18 cellular contexts compared by ENCODE assay signal in the genomic region with DNA sequence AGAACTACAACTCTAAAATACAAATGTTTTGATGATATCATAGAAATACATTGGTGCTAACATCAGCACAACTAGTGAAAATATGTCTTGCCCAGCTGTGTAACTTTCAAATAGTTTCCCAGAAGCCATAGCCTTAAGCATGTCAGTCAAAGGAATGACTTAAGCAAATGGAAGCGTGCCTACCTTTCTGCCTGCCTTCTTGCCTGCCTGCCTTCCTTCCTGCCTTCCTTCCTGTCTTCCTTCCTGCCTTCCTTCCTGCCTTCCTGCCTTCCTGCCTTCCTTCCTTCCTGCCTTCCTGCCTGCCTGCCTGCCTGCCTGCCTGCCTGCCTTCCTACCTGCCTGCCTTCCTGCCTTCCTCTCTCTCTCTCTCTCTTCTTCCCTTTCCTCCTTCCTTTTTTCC.
"Had no signal": no experiment of that assay in that cellular context is flagged by ENCODE, and none has a peak within 500 bp of the region (broad histone marks: within the 10 kb centered on the region; RNA-seq: fewer than 3 reads in every experiment).

No MANE protein-coding gene starts in this region.

- H3K4me1 Mint-ChIP-seq: activated naive CD4-positive, alpha-beta T cell treated with anti-CD3 and anti-CD28 coated beads, Interleukin-2, amount 50 U/mL, for 24 hours had no signal

- H3K9me3 Mint-ChIP-seq: activated CD4-positive, alpha-beta memory T cell treated with anti-CD3 and anti-CD28 coated beads, Interleukin-2, amount 10 ng/mL, durations not matched to agents 7 days and 5 days; activated naive CD4-positive, alpha-beta T cell treated with anti-CD3 and anti-CD28 coated beads, Interleukin-2, amount 50 U/mL, for 24 hours had no signal

- ATAC-seq: activated CD4-positive, alpha-beta T cell treated with anti-CD3 and anti-CD28 coated beads for 36 hours; activated T-cell treated with anti-CD3 and anti-CD28 coated beads, Interleukin-2, amount 50 U/mL, for 72 hours; PC-3; T-helper 17 cell had no signal

- H3K27ac Mint-ChIP-seq: activated CD4-positive, alpha-beta memory T cell treated with anti-CD3 and anti-CD28 coated beads, Interleukin-2, amount 10 ng/mL, durations not matched to agents 7 days and 5 days; activated CD4-positive, alpha-beta T cell treated with anti-CD3 and anti-CD28 coated beads for 36 hours; activated naive CD4-positive, alpha-beta T cell treated with anti-CD3 and anti-CD28 coated beads, Interleukin-2, amount 50 U/mL, for 24 hours; activated T-cell treated with anti-CD3 and anti-CD28 coated beads, Interleukin-2, amount 50 U/mL, for 72 hours; T-helper 17 cell had no signal

- H3K36me3 Mint-ChIP-seq: activated naive CD4-positive, alpha-beta T cell treated with anti-CD3 and anti-CD28 coated beads, Interleukin-2, amount 50 U/mL, for 24 hours had no signal

- H3K4me3 Mint-ChIP-seq: activated CD4-positive, alpha-beta memory T cell treated with anti-CD3 and anti-CD28 coated beads, Interleukin-2, amount 10 ng/mL, durations not matched to agents 7 days and 5 days; activated CD4-positive, alpha-beta T cell treated with anti-CD3 and anti-CD28 coated beads for 36 hours; activated naive CD4-positive, alpha-beta T cell treated with anti-CD3 and anti-CD28 coated beads, Interleukin-2, amount 50 U/mL, for 24 hours; activated T-cell treated with anti-CD3 and anti-CD28 coated beads, Interleukin-2, amount 50 U/mL, for 72 hours; T-helper 17 cell had no signal

- DNase-seq: activated CD4-positive, alpha-beta memory T cell treated with anti-CD3 and anti-CD28 coated beads, Interleukin-2, amount 10 ng/mL, durations not matched to agents 7 days and 5 days; activated CD4-positive, alpha-beta T cell treated with anti-CD3 and anti-CD28 coated beads for 36 hours; activated CD4-positive, alpha-beta T cell treated with anti-CD3 and anti-CD28 coated beads, Interleukin-2, amount 50 U/mL, for 1 hour; activated effector memory CD4-positive, alpha-beta T cell treated with Interleukin-2 at 50 U/mL for 16 hours; activated naive CD4-positive, alpha-beta T cell; activated T-cell treated with anti-CD3 and anti-CD28 coated beads, Interleukin-2, amount 50 U/mL, for 72 hours; aorta; central memory CD4-positive, alpha-beta T cell; NCI-H1048; NCI-H146; NCI-H187 treated with DMSO at 0.1 percent for 48 hours; NCI-H2081 treated with DMSO at 0.1 percent for 48 hours; NCI-H446; PC-3; SHP77; T-helper 17 cell; T-helper 9 cell had no signal

- H3K27me3 Mint-ChIP-seq: activated CD4-positive, alpha-beta memory T cell treated with anti-CD3 and anti-CD28 coated beads, Interleukin-2, amount 10 ng/mL, durations not matched to agents 7 days and 5 days; activated CD4-positive, alpha-beta T cell treated with anti-CD3 and anti-CD28 coated beads for 36 hours; activated naive CD4-positive, alpha-beta T cell treated with anti-CD3 and anti-CD28 coated beads, Interleukin-2, amount 50 U/mL, for 24 hours; T-helper 17 cell had no signal
